23 cellular contexts compared by ENCODE assay signal in genomic region chr15:64806509-64806908, GRCh38. TPM values are rescaled to one million over a fixed set of nuclear protein-coding genes. Genes with fewer than 3 reads are reported as not detected.
DNase-seq lines count a peak whose midpoint lies in the region; ATAC-seq and TF ChIP-seq lines count a peak whose summit lies in the region.
"Had no signal": no experiment of that assay in that cellular context is flagged by ENCODE, and none has a peak within 500 bp of the region (broad histone marks: within the 10 kb centered on the region; RNA-seq: fewer than 3 reads in every experiment).

No MANE protein-coding gene starts in this region.

- TF ChIP-seq CTCF in HEK293 (tag by site-specific recombination; IDR thresholded peaks at IDR 0.05) (no peak), sigmoid colon (IDR thresholded peaks at IDR 0.05) (no peak), body of pancreas (IDR thresholded peaks at IDR 0.05) (no peak)

- DNase-seq in cerebellar cortex (ENCODE audit: low spot score): peak; percentile 56
- DNase-seq in iPS-NIHi7 (ENCODE audit: extremely low spot score): peak; percentile 46
- DNase-seq in sigmoid colon: no peak
- DNase-seq in NCI-H1417 treated with DMSO at 0.1 percent for 48 hours (lab: John Stamatoyannopoulos, UW): no peak
- DNase-seq in retina: no peak
- DNase-seq in body of pancreas: no peak
- DNase-seq in KG1 (lab: John Stamatoyannopoulos, UW): no peak
- DNase-seq: activated CD8-positive, alpha-beta T cell treated with anti-CD3 and anti-CD28 coated beads for 36 hours; activated T-cell treated with anti-CD3 and anti-CD28 coated beads, Interleukin-2, amount 50 U/mL, for 1 hour; CD8-positive, alpha-beta memory T cell; dermis blood vessel endothelial cell; foreskin melanocyte; left ventricle myocardium superior; MM.1S; NCI-H1436 treated with DMSO at 0.1 percent for 48 hours; NCI-H2171; NCI-H526 treated with DMSO at 0.1 percent for 48 hours; stimulated activated naive CD4-positive, alpha-beta T cell; T1000; thyroid gland had no signal

- POLR2A ChIA-PET in HEK293 (lab: Yijun Ruan, JAX): no interaction called here

- no peaks in the 10 kb centered on the region for H3K27me3 ChIP-seq in sigmoid colon
- no peaks in the 10 kb centered on the region for H3K27me3 ChIP-seq in body of pancreas
- H3K27me3 ChIP-seq: thyroid gland had no signal

- CTCF ChIA-PET in HEK293 (lab: Yijun Ruan, JAX): interaction anchor here (0.9 kb wide), 1 partner anchor 78 kb away, joined by 3 read pairs; no protein-coding TSS in a partner anchor

- WGBS in sigmoid colon, 2 donors: 83% methylated on average over 6 of the region's 6 CpGs
- WGBS in body of pancreas, 2 donors: 68 to 87% methylated on average over 5 to 6 of the region's 6 CpGs

- TF ChIP-seq POLR2A in sigmoid colon (IDR thresholded peaks at IDR 0.05) (no peak), body of pancreas (IDR thresholded peaks at IDR 0.05) (no peak)

- H3K36me3 ChIP-seq in HEK293 (ENCODE audit: control insufficient read depth in 2 of 2, insufficient read depth in 1 of 2, low read length in 2 of 2) (no peaks in the 10 kb centered on the region), sigmoid colon (no peaks in the 10 kb centered on the region), body of pancreas (replicated peaks in 1 of 2; ENCODE audit: insufficient read depth in 1 of 2, low read depth in 2 of 2) (no peaks in the 10 kb centered on the region)
- H3K36me3 ChIP-seq: thyroid gland had no signal

- TF ChIP-seq EP300 in sigmoid colon (IDR thresholded peaks at IDR 0.05): no peak

- intact Hi-C loops in sigmoid colon (cut with DNase I): loop anchor here (5.0 kb wide), 1 partner anchor 114 kb away; no protein-coding TSS in a partner anchor
- intact Hi-C loops in body of pancreas (cut with DNase I): no loop called here

- H3K4me1 ChIP-seq in HEK293 (ENCODE audit: control insufficient read depth, insufficient read depth, low read length) (no peaks in the 10 kb centered on the region), sigmoid colon (peaks cover 0 to 64% (median 57%) of the 10 kb centered on the region in 4 donors), body of pancreas (no peaks in the 10 kb centered on the region)

- H3K27ac ChIP-seq in HEK293 (ENCODE audit: extremely low read depth, low read depth, low read length) (no peak overlapping the region), sigmoid colon (peak overlapping the region; percentile 89 to 91 (median 90)), body of pancreas (no peak overlapping the region)
- H3K27ac ChIP-seq: thyroid gland had no signal

- ATAC-seq in body of pancreas: no peak
- ATAC-seq: activated CD4-positive, CD25-positive, alpha-beta regulatory T cell treated with anti-CD3 and anti-CD28 coated beads, Interleukin-2, amount 50 U/mL, for 24 hours; activated CD8-positive, alpha-beta T cell treated with anti-CD3 and anti-CD28 coated beads for 36 hours; left ventricle myocardium superior had no signal

- no peak overlapping the region for H3K4me3 ChIP-seq in HEK293 (ENCODE audit: low read depth, low read length)
- H3K4me3 ChIP-seq in sigmoid colon: no peak overlapping the region
- H3K4me3 ChIP-seq in body of pancreas: no peak overlapping the region
- H3K4me3 ChIP-seq: thyroid gland had no signal

- H3K9me3 ChIP-seq in HEK293 (ENCODE audit: control insufficient read depth, insufficient read depth, low read depth, low read length) (no peaks in the 10 kb centered on the region), sigmoid colon (no peaks in the 10 kb centered on the region), body of pancreas (no peaks in the 10 kb centered on the region)
- H3K9me3 ChIP-seq: thyroid gland had no signal

TF ChIP-seq in HEK293, 187 proteins besides CTCF, POLR2A, EP300 and RAD21:
- 0 out of 2 replicates have a peak, but pooled peaks have one; percentile 5 for TF ChIP-seq GLIS1 (tag by site-specific recombination; IDR thresholded peaks at IDR 0.05)
- no peak for TF ChIP-seq ZFHX2 (tag by site-specific recombination; conservative IDR thresholded peaks at IDR 0.05)

RNA-seq across cellular contexts. Expression of gene PIF1, which starts 18.9 kb away (rescaled TPM):
- total RNA-seq in sigmoid colon: 1 to 10 TPM; 1.2 to 6.9 (median 2.5) TPM
- polyA plus RNA-seq in sigmoid colon: 10 to 100 TPM in 1 of 3 donors, 1 to 10 TPM in 1, under 1 TPM in 1; 0.69 to 12.9 (median 2.4) TPM
- not detected for total RNA-seq in body of pancreas

RNA-seq across cellular contexts. Expression of gene RBPMS2, which starts 31.1 kb away (rescaled TPM):
- total RNA-seq in sigmoid colon (10 to 100 TPM; 22.1 to 58.2 (median 23.6) TPM), body of pancreas (under 1 TPM; 0.26 to 0.33 TPM)
- 1 to 10 TPM in 2 of 3 donors, under 1 TPM in 1; 0.69 to 7.3 (median 4.8) TPM for polyA plus RNA-seq in sigmoid colon
- total RNA-seq: activated CD8-positive, alpha-beta T cell treated with anti-CD3 and anti-CD28 coated beads for 36 hours; bronchial epithelial cell; CD8-positive, alpha-beta memory T cell; dermis blood vessel endothelial cell had no signal
- polyA plus RNA-seq: CD8-positive, alpha-beta memory T cell had no signal

RNA-seq across cellular contexts. Expression of gene PLEKHO2, which starts 35.2 kb away (rescaled TPM):
- total RNA-seq in sigmoid colon (10 to 100 TPM; 20.1 to 43.4 (median 23.0) TPM), body of pancreas (1 to 10 TPM; 7.0 to 9.9 TPM)
- 10 to 100 TPM; 11.4 to 17.9 (median 12.7) TPM for polyA plus RNA-seq in sigmoid colon

Comparison
In these comparisons a context has a peak if more than half of its experiments do, and no peak if none do; other contexts are left out.
1. H3K27ac ChIP-seq: peak in sigmoid colon (4 of 4); none in HEK293 (single experiment) and body of pancreas (0 of 4).
2. DNase-seq: peak in cerebellar cortex (single experiment) and iPS-NIHi7 (single experiment); none in sigmoid colon (single experiment), NCI-H1417 treated with DMSO at 0.1 percent for 48 hours (single experiment), retina (single experiment), body of pancreas (0 of 4) and KG1 (single experiment).
3. RNA of gene RBPMS2, which starts 31.1 kb away (total RNA-seq): 22.1 to 58.2 TPM in sigmoid colon; 0.26 to 0.33 TPM in body of pancreas; every median in the first group is over 10 times any median in the second.